8 cellular contexts compared by ENCODE assay signal in genomic region chr1:42333662-42334239, GRCh38. TPM values are rescaled to one million over a fixed set of nuclear protein-coding genes. Genes with fewer than 3 reads are reported as not detected.
DNase-seq lines count a peak whose midpoint lies in the region; ATAC-seq lines count a peak whose summit lies in the region.

No MANE protein-coding gene starts in this region.

- H3K27me3 Mint-ChIP-seq in central memory CD8-positive, alpha-beta T cell = no peaks in the 10 kb centered on the region
- peaks cover 0 to 3% (median 0%) of the 10 kb centered on the region in 5 donors for H3K27me3 Mint-ChIP-seq in naive thymus-derived CD4-positive, alpha-beta T cell

- H3K9me3 Mint-ChIP-seq in central memory CD8-positive, alpha-beta T cell = no peaks in the 10 kb centered on the region
- H3K9me3 Mint-ChIP-seq in naive thymus-derived CD4-positive, alpha-beta T cell = peaks cover 0 to 7% (median 0%) of the 10 kb centered on the region in 11 donors

- H3K9me3 ChIP-seq in naive thymus-derived CD4-positive, alpha-beta T cell (ENCODE audit: control insufficient read depth in 2 of 3, low read length in 3 of 3) = no peaks in the 10 kb centered on the region

- peak overlapping the region; percentile 82 for H3K27ac Mint-ChIP-seq in central memory CD8-positive, alpha-beta T cell (ENCODE audit: low read depth)
- peak overlapping the region; percentile 76 to 96 (median 90) for H3K27ac Mint-ChIP-seq in naive thymus-derived CD4-positive, alpha-beta T cell

- peaks cover 16 to 19% of the 10 kb centered on the region in 2 donors for H3K4me1 ChIP-seq in naive thymus-derived CD4-positive, alpha-beta T cell (ENCODE audit: control insufficient read depth in 2 of 2, insufficient read depth in 2 of 2, low read length in 2 of 2)

- in situ Hi-C loops in KBM-7 (cut with MboI; ENCODE audit: low pct_unique_long_range_greater_than_20kb, low sequenced_read_pairs) = loop anchor here (25.0 kb wide), 1 partner anchor 404 kb away; the partner anchor contains the start of gene CLDN19

- no peaks in the 10 kb centered on the region for H3K27me3 ChIP-seq in naive thymus-derived CD4-positive, alpha-beta T cell (ENCODE audit: control insufficient read depth in 2 of 2, insufficient read depth in 2 of 2, low read length in 2 of 2)

- DNase-seq in DMS53 (lab: John Stamatoyannopoulos, UW) = peak; percentile 31
- DNase-seq in DMS53 treated with DMSO at 0.1 percent for 48 hours (lab: John Stamatoyannopoulos, UW; ENCODE audit: unreplicated experiment) = no peak
- peak; percentile 38 for DNase-seq in KBM-7
- no peak for DNase-seq in central memory CD8-positive, alpha-beta T cell (ENCODE audit: low spot score in 2 of 2)
- no peak for DNase-seq in naive thymus-derived CD4-positive, alpha-beta T cell
- DNase-seq in RPMI8226 = no peak
- DNase-seq in NCI-H345 (lab: John Stamatoyannopoulos, UW) = no peak

- H3K36me3 ChIP-seq in naive thymus-derived CD4-positive, alpha-beta T cell (ENCODE audit: control insufficient read depth in 2 of 3, insufficient read depth in 3 of 3, low read length in 3 of 3) = peaks cover 0 to 8% (median 0%) of the 10 kb centered on the region in 3 experiments

- H3K4me3 ChIP-seq in naive thymus-derived CD4-positive, alpha-beta T cell (ENCODE audit: low read length) = peak overlapping the region; percentile 94

- intact Hi-C loops in naive thymus-derived CD4-positive, alpha-beta T cell (cut with micrococcal nuclease) = loop anchor here (2.0 to 5.0 kb wide), 6 partner anchors 13 to 513 kb away; partner anchors contain the start of genes C1orf50 (in 1 of the 2), P3H1 (in 1 of the 2), RIMKLA (in 1 of the 2) and ZNF691 (in 1 of the 2)

- CTCF ChIA-PET in naive thymus-derived CD4-positive, alpha-beta T cell (lab: Charles Lee) = interaction anchor here (0.9 to 1.2 kb wide), 2 partner anchors 8 to 18 kb away, joined by 3 to 4 read pairs; no protein-coding TSS in a partner anchor

- POLR2A ChIA-PET in naive thymus-derived CD4-positive, alpha-beta T cell (lab: Charles Lee) = interaction anchor here (0.5 to 2.0 kb wide), 6 partner anchors 8 to 447 kb away, joined by 3 to 8 read pairs (median 6); partner anchors contain the start of gene PPCS

- peak overlapping the region; percentile 93 for H3K4me3 Mint-ChIP-seq in central memory CD8-positive, alpha-beta T cell
- H3K4me3 Mint-ChIP-seq in naive thymus-derived CD4-positive, alpha-beta T cell = peak overlapping the region; percentile 84 to 96 (median 94)

- peaks cover 14% of the 10 kb centered on the region for H3K36me3 Mint-ChIP-seq in central memory CD8-positive, alpha-beta T cell (ENCODE audit: insufficient read depth)
- H3K36me3 Mint-ChIP-seq in naive thymus-derived CD4-positive, alpha-beta T cell = peaks cover 0 to 6% (median 0%) of the 10 kb centered on the region in 5 donors

- H3K4me1 Mint-ChIP-seq in central memory CD8-positive, alpha-beta T cell = peaks cover 73% of the 10 kb centered on the region
- peaks cover 42 to 77% (median 70%) of the 10 kb centered on the region in 7 donors for H3K4me1 Mint-ChIP-seq in naive thymus-derived CD4-positive, alpha-beta T cell

- ATAC-seq in central memory CD8-positive, alpha-beta T cell (replicated peaks; ENCODE audit: extremely low read depth, poor library complexity, severe bottlenecking) = no peak
- no peak for ATAC-seq in naive thymus-derived CD4-positive, alpha-beta T cell
- no peak for ATAC-seq in GM19397 (IDR thresholded peaks at IDR 0.05; ENCODE audit: unreplicated experiment)

- H3K27ac ChIP-seq in naive thymus-derived CD4-positive, alpha-beta T cell (ENCODE audit: low read depth, low read length) = peak overlapping the region; percentile 90

RNA-seq across cellular contexts. Expression of gene FOXJ3, which starts 1.3 kb away (rescaled TPM):
- 10 to 100 TPM; 59.5 to 93.3 (median 76.5) TPM for total RNA-seq in naive thymus-derived CD4-positive, alpha-beta T cell
- 10 to 100 TPM; 38.9 to 41.6 TPM for polyA plus RNA-seq in naive thymus-derived CD4-positive, alpha-beta T cell

RNA-seq across cellular contexts. Expression of gene RIMKLA, which starts 46.8 kb away (rescaled TPM):
- 1 to 10 TPM in 1 of 5 experiments, under 1 TPM in 3, not detected in 1; 0.03 to 3.1 (median 0.17) TPM for total RNA-seq in naive thymus-derived CD4-positive, alpha-beta T cell
- not detected for polyA plus RNA-seq in naive thymus-derived CD4-positive, alpha-beta T cell

Comparison
In these comparisons a context has a peak if more than half of its experiments do, and no peak if none do; other contexts are left out.
1. DNase-seq: peak in DMS53 (single experiment) and KBM-7 (single experiment); none in DMS53 treated with DMSO at 0.1 percent for 48 hours (single experiment), central memory CD8-positive, alpha-beta T cell (0 of 2), naive thymus-derived CD4-positive, alpha-beta T cell (0 of 9), RPMI8226 (single experiment) and NCI-H345 (single experiment).